ENCODE assay signal across 20 cellular contexts in the genomic region with DNA sequence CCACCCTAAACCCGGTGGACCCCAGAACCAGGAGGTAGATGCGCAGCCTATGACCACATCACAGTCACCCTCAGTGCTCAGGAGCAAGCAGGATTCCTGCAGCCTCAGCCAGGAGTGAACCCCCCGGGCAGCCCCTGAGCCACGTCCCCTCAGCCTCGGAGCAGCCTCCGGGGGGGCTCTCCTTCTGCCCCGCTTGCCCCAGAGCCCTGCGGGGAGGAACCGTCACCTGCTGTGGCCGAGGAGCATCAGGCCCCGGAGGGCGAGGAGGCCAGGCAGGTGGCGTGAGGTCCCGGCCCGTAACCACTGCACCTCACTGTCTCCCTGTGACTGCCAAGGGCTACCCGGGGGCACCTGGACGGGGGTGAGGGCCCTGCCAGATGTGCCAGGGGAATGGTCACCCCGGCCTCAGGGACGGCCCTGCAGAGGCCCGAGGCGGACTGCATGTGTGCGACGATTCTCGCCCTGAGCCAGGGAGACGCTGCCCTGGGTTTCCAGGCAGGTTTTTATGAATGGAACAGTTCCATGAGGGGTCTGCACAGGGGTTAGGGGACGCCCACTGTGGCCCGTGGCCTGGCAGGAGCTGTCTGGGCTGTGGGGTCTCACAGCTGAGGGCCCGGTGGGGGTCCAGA. TPM values are rescaled to one million over a fixed set of nuclear protein-coding genes. Genes with fewer than 3 reads are reported as not detected.
A peak's percentile ranks its signal among the peaks of the same experiment; 100 is the strongest.
DNase-seq lines count a peak whose midpoint lies in the region; ATAC-seq, FAIRE-seq and TF ChIP-seq lines count a peak whose summit lies in the region.
"Had no signal": no experiment of that assay in that cellular context is flagged by ENCODE, and none has a peak within 500 bp of the region (broad histone marks: within the 10 kb centered on the region; RNA-seq: fewer than 3 reads in every experiment).

No MANE protein-coding gene starts in this region.

- no TSS peak for BruUV-seq in HepG2 (replicated peaks; lab: Mats Ljungman, UMichigan)

- H3K4me2 ChIP-seq in HepG2 (ENCODE audit: low read depth, low read length) (no peak overlapping the region), neuronal stem cell (ENCODE audit: insufficient read depth, low read length, poor library complexity, severe bottlenecking) (no peak overlapping the region)
- H3K4me2 ChIP-seq: A549 had no signal

- H3K9ac ChIP-seq in HepG2 (ENCODE audit: insufficient read depth, low read depth, low read length) (no peak overlapping the region), neuronal stem cell (ENCODE audit: low read depth, low read length, poor library complexity) (no peak overlapping the region)

- TF ChIP-seq RAD21 in HepG2 (CRISPR knock-in tag; IDR thresholded peaks at IDR 0.05): no peak

- H3K4me1 ChIP-seq in HepG2 (ENCODE audit: insufficient read depth, low read length): no peaks in the 10 kb centered on the region
- H3K4me1 ChIP-seq in right lobe of liver: no peaks in the 10 kb centered on the region
- H3K4me1 ChIP-seq in neuronal stem cell (ENCODE audit: control insufficient read depth in 2 of 2, insufficient read depth in 1 of 2, low read depth in 1 of 2, low read length in 2 of 2): peaks cover 21% of the 10 kb centered on the region in 2 donors
- H3K4me1 ChIP-seq in ascending aorta: no peaks in the 10 kb centered on the region
- H3K4me1 ChIP-seq: A549, Caco-2 had no signal

- intact Hi-C loops in HepG2 (cut with micrococcal nuclease; ENCODE audit: unreplicated experiment): no loop called here
- intact Hi-C loops in right lobe of liver (cut with DNase I): no loop called here
- intact Hi-C loops in ascending aorta (cut with DNase I): no loop called here

- no peak overlapping the region for H4K8ac ChIP-seq in neuronal stem cell (ENCODE audit: low read depth, low read length)

- POLR2A ChIA-PET in HepG2 (lab: Yijun Ruan, JAX): no interaction called here

- H3K27me3 ChIP-seq in HepG2 (ENCODE audit: control insufficient read depth in 1 of 2, insufficient read depth in 2 of 2, low read length in 2 of 2): no peaks in the 10 kb centered on the region; a peak in 1 of 5 replicates
- no peaks in the 10 kb centered on the region for H3K27me3 ChIP-seq in right lobe of liver
- H3K27me3 ChIP-seq in H7 (ENCODE audit: control insufficient read depth, insufficient read depth, low read length): peaks cover 16% of the 10 kb centered on the region
- H3K27me3 ChIP-seq in neuronal stem cell (ENCODE audit: control insufficient read depth in 3 of 3, insufficient read depth in 3 of 3, low read depth in 1 of 3, low read length in 3 of 3): peaks cover 0 to 23% (median 0%) of the 10 kb centered on the region in 3 experiments
- no peaks in the 10 kb centered on the region for H3K27me3 ChIP-seq in ascending aorta

- H3K9me3 ChIP-seq in HepG2 (ENCODE audit: low read length) (no peaks in the 10 kb centered on the region), right lobe of liver (no peaks in the 10 kb centered on the region), neuronal stem cell (replicated peaks in 1 of 2; ENCODE audit: control insufficient read depth in 2 of 2, insufficient read depth in 1 of 2, low read depth in 1 of 2, low read length in 2 of 2) (no peaks in the 10 kb centered on the region), ascending aorta (no peaks in the 10 kb centered on the region)
- H3K9me3 ChIP-seq: A549, Caco-2 had no signal

- H4K91ac ChIP-seq in neuronal stem cell (ENCODE audit: low read depth, low read length, poor library complexity): no peak overlapping the region

- WGBS in HepG2 (ENCODE audit: low lambda C conversion rate): 81% methylated on average over 14 of the region's 28 CpGs
- WGBS in right lobe of liver (ENCODE audit: insufficient coverage, low coverage, low lambda C conversion rate, missing lambda C conversion rate): 20% methylated on average over 1 of the region's 28 CpGs
- no CpG with 5 or more reads among the region's 28 CpGs for WGBS in neuronal stem cell (ENCODE audit: extremely low coverage in 2 of 2, insufficient read length in 2 of 2, insufficient replicate concordance in 1 of 2), 2 donors

- H2BK12ac ChIP-seq in neuronal stem cell (ENCODE audit: low read length): no peak overlapping the region

- no peaks in the 10 kb centered on the region for H3K36me3 ChIP-seq in HepG2 (replicated peaks in 1 of 2; ENCODE audit: control insufficient read depth in 1 of 2, insufficient read depth in 2 of 2, low read length in 2 of 2)
- peaks cover 0 to 6% (median 0%) of the 10 kb centered on the region in 4 donors for H3K36me3 ChIP-seq in right lobe of liver
- H3K36me3 ChIP-seq in H7 (replicated peaks; ENCODE audit: control insufficient read depth, insufficient read depth, low read length): no peaks in the 10 kb centered on the region
- H3K36me3 ChIP-seq in neuronal stem cell (replicated peaks in 1 of 2; ENCODE audit: control insufficient read depth in 2 of 2, insufficient read depth in 2 of 2, low read length in 2 of 2): no peaks in the 10 kb centered on the region
- peaks cover 16 to 28% of the 10 kb centered on the region in 2 donors for H3K36me3 ChIP-seq in ascending aorta

- TF ChIP-seq CTCF in HepG2 (CRISPR knock-in tag; IDR thresholded peaks at IDR 0.05) (no peak), right lobe of liver (IDR thresholded peaks at IDR 0.05) (no peak), ascending aorta (IDR thresholded peaks at IDR 0.05) (no peak)

- H3K4ac ChIP-seq in neuronal stem cell (ENCODE audit: low read length): no peak overlapping the region

- in situ Hi-C loops in HepG2 (cut with HindIII; ENCODE audit: extremely low pct_ligation_motif_present, low pct_unique_long_range_greater_than_20kb): no loop called here

- no peak for ATAC-seq in HepG2
- ATAC-seq in right lobe of liver: no peak
- ATAC-seq: A549; CD8-positive, alpha-beta T cell had no signal

- CTCF ChIA-PET in HepG2 (lab: Yijun Ruan, JAX; ENCODE audit: low intra/inter-chr PET ratio, low total read pairs): no interaction called here

- no peak overlapping the region for H3K14ac ChIP-seq in neuronal stem cell (ENCODE audit: low read length)

- TF ChIP-seq POLR2A in HepG2 (IDR thresholded peaks at IDR 0.05; ENCODE audit: insufficient read depth in 1 of 2, low read depth in 2 of 2, low read length in 2 of 2) (no peak), right lobe of liver (IDR thresholded peaks at IDR 0.05) (no peak)

- no peak for DNase-seq in HepG2 (ENCODE audit: low spot score)
- DNase-seq in right lobe of liver: no peak
- DNase-seq in H7: peak; percentile 61
- no peak for DNase-seq in neuronal stem cell (ENCODE audit: low spot score)
- no peak for DNase-seq in ascending aorta (ENCODE audit: low spot score in 2 of 2)
- DNase-seq in NCI-H2081 (lab: John Stamatoyannopoulos, UW): no peak
- DNase-seq: AML-193; Caco-2; Calu3; CD4-positive, alpha-beta T cell; CD8-positive, alpha-beta T cell; DMS79 treated with DMSO at 0.1 percent for 48 hours; GF-D8 had no signal

- H3K18ac ChIP-seq in neuronal stem cell (ENCODE audit: low read length): no peak overlapping the region

- H3K27ac ChIP-seq in HepG2 (ENCODE audit: extremely low read length, insufficient read depth, low read length) (no peak overlapping the region), right lobe of liver (no peak overlapping the region), neuronal stem cell (replicated peaks; ENCODE audit: low read length) (no peak overlapping the region), ascending aorta (no peak overlapping the region)
- H3K27ac ChIP-seq: 22Rv1, A549, C4-2B had no signal

- no peaks in the 10 kb centered on the region for H3K79me2 ChIP-seq in HepG2 (ENCODE audit: insufficient read depth, low read length)

- no peak for FAIRE-seq in HepG2 (lab: Jason Lieb, UNC)
- FAIRE-seq: A549, D721Med, G401.6, GM12891, GM19239 had no signal

- H2AFZ ChIP-seq in HepG2 (ENCODE audit: low read length) (no peak overlapping the region), neuronal stem cell (ENCODE audit: low read length) (no peak overlapping the region)

- H2BK120ac ChIP-seq in neuronal stem cell (ENCODE audit: low read depth, low read length): no peak overlapping the region

- no peak overlapping the region for H3K23ac ChIP-seq in neuronal stem cell (ENCODE audit: low read depth, low read length, poor library complexity)

- peak overlapping the region; percentile 70 for H2AK5ac ChIP-seq in neuronal stem cell (ENCODE audit: low read depth, low read length)

- H2BK15ac ChIP-seq in neuronal stem cell (ENCODE audit: low read length): no peak overlapping the region

- peaks cover 4% of the 10 kb centered on the region; the same call in 1 of the 2 replicates for H4K20me1 ChIP-seq in HepG2 (ENCODE audit: insufficient read depth, low read length)

- TF ChIP-seq EP300 in HepG2 (IDR thresholded peaks at IDR 0.05; ENCODE audit: low read depth in 2 of 2, low read length in 2 of 2) (no peak), HepG2 (CRISPR knock-in tag; IDR thresholded peaks at IDR 0.05; ENCODE audit: borderline replicate concordance) (no peak)

- no peak overlapping the region for H2BK5ac ChIP-seq in neuronal stem cell (ENCODE audit: low read length)

- H3K4me3 ChIP-seq in HepG2 (replicated peaks in 1 of 3; ENCODE audit: insufficient read depth in 1 of 3, low read depth in 2 of 3, low read length in 3 of 3) (no peak overlapping the region), right lobe of liver (no peak overlapping the region), H7 (ENCODE audit: insufficient read depth, low read depth, low read length) (no peak overlapping the region), neuronal stem cell (ENCODE audit: low read length in 2 of 2) (no peak overlapping the region), ascending aorta (no peak overlapping the region)
- H3K4me3 ChIP-seq: A549 had no signal

- peaks cover 2% of the 10 kb centered on the region for H3K79me1 ChIP-seq in neuronal stem cell (ENCODE audit: low read depth, low read length)

RNA-seq across cellular contexts. Expression of a gene that starts 58.6 kb away (rescaled TPM):
- total RNA-seq in HepG2 (2016; rRNA removed; fragmentation: Illumina TruSeq; extraction: Trizol) (3.7 and 7.9 TPM in 2 replicates), right lobe of liver (10 to 100 TPM; 16.2 to 27.6 (median 23.3) TPM), ascending aorta (40.7 TPM)
- 2.7 and 3.6 TPM in 2 replicates for total RNA-seq in HepG2 (2016; cell fraction: cytosol; rRNA removed; fragmentation: Illumina TruSeq; extraction: Trizol; ENCODE audit: low read depth)
- total RNA-seq in HepG2 (2016; cell fraction: insoluble cytoplasmic fraction; rRNA removed; fragmentation: Illumina TruSeq; extraction: Trizol): 5.4 and 6.9 TPM in 2 replicates
- total RNA-seq in HepG2 (2016; cell fraction: membrane; rRNA removed; fragmentation: Illumina TruSeq; extraction: Trizol): 7.0 and 9.3 TPM in 2 replicates
- total RNA-seq in HepG2 (2016; cell fraction: nucleus; rRNA removed; fragmentation: Illumina TruSeq; extraction: Trizol): 10.9 and 11.0 TPM in 2 replicates
- 3.6 and 4.9 TPM in 2 replicates for polyA plus RNA-seq in HepG2 (2011; rRNA removed)
- 3.0 and 6.0 TPM in 2 replicates for polyA plus RNA-seq in HepG2 (2011; cell fraction: cytosol; rRNA removed)
- 50.9 and 76.3 TPM in 2 replicates for polyA plus RNA-seq in HepG2 (2011; cell fraction: nucleus; rRNA removed)
- 25.5 and 31.0 TPM in 2 replicates for polyA plus RNA-seq in HepG2 (2012)
- polyA plus RNA-seq in HepG2 (2016; cell fraction: cytosol; fragmentation: Illumina TruSeq; extraction: Trizol; ENCODE audit: low read depth): 5.9 and 6.4 TPM in 2 replicates
- polyA plus RNA-seq in HepG2 (2016; cell fraction: insoluble cytoplasmic fraction; fragmentation: Illumina TruSeq; extraction: Trizol; ENCODE audit: low read depth): 20.0 and 28.2 TPM in 2 replicates
- polyA plus RNA-seq in HepG2 (2016; cell fraction: membrane; fragmentation: Illumina TruSeq; extraction: Trizol; ENCODE audit: low read depth): 20.5 and 23.8 TPM in 2 replicates
- 64.1 and 69.3 TPM in 2 replicates for polyA plus RNA-seq in HepG2 (2016; cell fraction: nucleus; fragmentation: Illumina TruSeq; extraction: Trizol; ENCODE audit: insufficient read depth, low read depth)
- 3.8 and 7.6 TPM in 2 replicates for polyA minus RNA-seq in HepG2 (2011; rRNA and poly(A)+ RNA removed; ENCODE audit: low replicate concordance)
- polyA minus RNA-seq in HepG2 (2011; cell fraction: cytosol; rRNA and poly(A)+ RNA removed): 17.3 and 28.7 TPM in 2 replicates
- polyA minus RNA-seq in HepG2 (2011; cell fraction: nucleus; rRNA and poly(A)+ RNA removed): 8.5 and 11.2 TPM in 2 replicates
- total RNA-seq in H7 (2014; rRNA removed; shearing (Covaris generic)): 17.5 and 26.6 TPM in 2 replicates
- polyA plus RNA-seq in neuronal stem cell (2013, experiment 1 of 2): 61.7 TPM
- 70.1 TPM for polyA plus RNA-seq in neuronal stem cell (2013, experiment 2 of 2)
